7 cellular contexts compared by ENCODE assay signal in the genomic region with DNA sequence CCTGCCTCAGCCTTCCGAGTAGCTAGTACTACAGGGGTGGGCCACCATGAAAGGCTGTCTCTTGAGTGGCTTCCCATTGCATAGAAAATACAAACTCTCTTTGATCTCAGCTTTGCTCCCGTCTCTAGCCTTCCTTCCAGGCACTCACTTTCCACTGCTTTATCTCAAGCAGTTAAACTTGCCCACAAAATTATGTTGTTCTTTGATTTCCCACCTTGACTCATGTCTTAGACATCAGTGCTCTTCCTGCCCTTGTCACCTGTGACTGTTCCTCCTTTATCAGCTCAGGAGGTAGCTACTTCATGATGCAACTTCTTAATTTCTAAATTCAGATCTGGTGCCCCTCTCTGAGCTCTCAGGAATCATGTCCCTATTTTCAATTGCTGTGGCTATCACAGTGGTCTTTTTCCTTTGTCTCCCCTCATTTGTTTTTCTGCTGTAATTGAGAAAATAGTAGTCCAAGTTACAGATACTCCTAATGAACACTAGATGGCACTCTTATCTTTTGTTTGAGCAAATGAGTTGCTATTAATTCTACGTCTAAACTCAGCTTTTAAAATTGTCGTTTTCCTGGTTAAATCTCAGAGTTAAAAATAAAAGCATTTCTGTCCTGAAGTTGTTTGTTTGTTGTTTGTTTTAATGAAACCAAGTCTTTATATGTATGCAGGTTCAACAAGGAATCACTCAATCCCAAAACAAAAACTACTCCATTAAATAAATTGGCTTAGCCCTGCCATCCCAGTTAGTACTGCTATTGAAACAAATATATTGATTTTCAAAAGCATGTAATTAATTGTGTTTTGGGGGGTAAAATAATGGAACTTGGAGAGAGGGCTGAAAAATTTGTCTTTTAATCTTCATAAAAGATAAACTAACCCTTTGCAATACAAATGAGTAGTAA. TPM values are rescaled to one million over a fixed set of nuclear protein-coding genes. Genes with fewer than 3 reads are reported as not detected.
DNase-seq lines count a peak whose midpoint lies in the region; ATAC-seq, FAIRE-seq and TF ChIP-seq lines count a peak whose summit lies in the region.

No MANE protein-coding gene starts in this region.

- peak; percentile 42 to 59 (median 51) for TF ChIP-seq CTCF in ovary (IDR thresholded peaks at IDR 0.05)

- H3K4me1 ChIP-seq in ovary (ENCODE audit: insufficient read depth) = no peaks in the 10 kb centered on the region

- no peak for TF ChIP-seq EP300 in ovary (IDR thresholded peaks at IDR 0.05)

- no peak for TF ChIP-seq POLR2A in erythroblast (IDR thresholded peaks at IDR 0.05; ENCODE audit: low read length)
- TF ChIP-seq POLR2A in ovary (IDR thresholded peaks at IDR 0.05) = no peak

- intact Hi-C loops in ovary (cut with DNase I) = loop anchor here in 3 of 4 donors (2.0 to 5.0 kb wide), 3 partner anchors 247 to 762 kb away; no protein-coding TSS in a partner anchor

- H3K9me3 ChIP-seq in ovary = no peaks in the 10 kb centered on the region

- no peak overlapping the region for H3K4me3 ChIP-seq in ovary

- FAIRE-seq in RCC 7860 (lab: Jason Lieb, UNC) = peak; percentile 71

- H3K27me3 ChIP-seq in ovary = no peaks in the 10 kb centered on the region

- DNase-seq in GF-D8 (lab: John Stamatoyannopoulos, UW) (peak; percentile 14), HuH-7 (ENCODE audit: low spot score) (peak; percentile 28), RCC 7860 (ENCODE audit: low spot score) (peak; percentile 56), erythroblast (lab: John Stamatoyannopoulos, UW) (peak; percentile 40 to 62), ovary (no peak)

- ATAC-seq in HG02571 (IDR thresholded peaks at IDR 0.05; ENCODE audit: unreplicated experiment) (no peak), GM21390 (IDR thresholded peaks at IDR 0.05; ENCODE audit: unreplicated experiment) (no peak)

- H3K27ac ChIP-seq in ovary = no peak overlapping the region

- WGBS in ovary, 3 donors = 8 to 14% (median 8%) methylated on average over 4 of the region's 4 CpGs

- H3K36me3 ChIP-seq in ovary = no peaks in the 10 kb centered on the region

RNA-seq across cellular contexts. Expression of a gene that starts 46.9 kb away (rescaled TPM):
- total RNA-seq in ovary = 10 to 100 TPM in 5 of 7 donors, 1 to 10 TPM in 2; 8.9 to 22.8 (median 11.5) TPM
- 1 to 10 TPM; 2.4 to 7.8 TPM for polyA plus RNA-seq in ovary

Comparison
In these comparisons a context has a peak if more than half of its experiments do, and no peak if none do; other contexts are left out.
1. DNase-seq: peak in GF-D8 (single experiment), HuH-7 (single experiment), RCC 7860 (single experiment) and erythroblast (2 of 2); none in ovary (0 of 5).